In genomic region chr19:14541979-14542378, GRCh38 we compare ENCODE assay signal across 6 cellular contexts. TPM values are rescaled to one million over a fixed set of nuclear protein-coding genes. Genes with fewer than 3 reads are reported as not detected.
"Had no signal": no experiment of that assay in that cellular context is flagged by ENCODE, and none has a peak within 500 bp of the region (broad histone marks: within the 10 kb centered on the region; RNA-seq: fewer than 3 reads in every experiment).

No MANE protein-coding gene starts in this region.

RNA-seq across cellular contexts. Expression of gene CLEC17A, which starts 40.9 kb away (rescaled TPM):
- total RNA-seq: hepatocyte, left ventricle myocardium inferior, mesothelial cell of epicardium, sigmoid colon, thoracic aorta, upper lobe of right lung had no signal
- polyA plus RNA-seq: hepatocyte had no signal
